In the genomic region with DNA sequence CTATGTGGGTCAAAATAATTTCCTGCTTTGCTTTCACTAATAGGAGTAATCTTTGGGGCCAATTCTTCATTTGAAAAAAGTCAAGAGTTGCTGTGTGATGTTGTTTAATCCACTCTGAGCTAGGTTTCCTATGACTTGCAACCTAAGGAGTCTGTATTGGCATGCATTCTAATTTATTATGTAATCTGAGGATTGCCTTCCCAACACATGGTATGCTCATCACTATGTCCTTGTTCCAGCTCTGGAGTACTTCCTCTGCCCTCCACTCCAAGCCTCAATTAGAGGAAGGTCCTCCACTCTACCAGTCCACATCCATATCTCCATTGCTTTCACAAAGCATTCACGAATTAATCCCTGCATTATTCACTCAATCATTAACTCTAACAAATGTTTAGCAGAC, we compare ENCODE assay signal across 21 cellular contexts. TPM values are rescaled to one million over a fixed set of nuclear protein-coding genes. Genes with fewer than 3 reads are reported as not detected.
DNase-seq lines count a peak whose midpoint lies in the region; ATAC-seq and TF ChIP-seq lines count a peak whose summit lies in the region.
"Had no signal": no experiment of that assay in that cellular context is flagged by ENCODE, and none has a peak within 500 bp of the region (broad histone marks: within the 10 kb centered on the region; RNA-seq: fewer than 3 reads in every experiment).

No MANE protein-coding gene starts in this region.

- no peaks in the 10 kb centered on the region for H3K27me3 ChIP-seq in gastroesophageal sphincter
- H3K27me3 ChIP-seq: MG63, SJSA1 had no signal

- BruUV-seq in Calu3 (replicated peaks; lab: Mats Ljungman, UMichigan) = no TSS peak

- H3K36me3 Mint-ChIP-seq in Calu3 (ENCODE audit: insufficient read depth, unreplicated experiment) (peaks cover 4% of the 10 kb centered on the region), activated B cell treated with CpG ODN at 0.5 μM for 24 hours (ENCODE audit: low read depth) (peaks cover 7% of the 10 kb centered on the region)

- no peaks in the 10 kb centered on the region for H3K9me3 ChIP-seq in gastroesophageal sphincter
- H3K9me3 ChIP-seq: MG63, SJSA1 had no signal

- H3K4me1 Mint-ChIP-seq in Calu3 (ENCODE audit: low read depth, unreplicated experiment) = peaks cover 38% of the 10 kb centered on the region
- H3K4me1 Mint-ChIP-seq in activated B cell treated with CpG ODN at 0.5 μM for 24 hours = peaks cover 73% of the 10 kb centered on the region

- H3K27ac Mint-ChIP-seq in Calu3 (ENCODE audit: unreplicated experiment) = peak overlapping the region; percentile 20
- H3K27ac Mint-ChIP-seq in activated B cell treated with CpG ODN at 0.5 μM for 24 hours = peak overlapping the region; percentile 30
- H3K27ac Mint-ChIP-seq: CD4-positive, alpha-beta T cell had no signal

- no peak for ATAC-seq in activated B cell treated with CpG ODN at 0.5 μM for 24 hours (ENCODE audit: low read depth)
- ATAC-seq in gastroesophageal sphincter = peak; percentile 43

- TF ChIP-seq CTCF in 22Rv1 (IDR thresholded peaks at IDR 0.05) (no peak), Calu3 (IDR thresholded peaks at IDR 0.05; ENCODE audit: unreplicated experiment) (no peak), activated B cell treated with CpG ODN at 0.5 μM for 24 hours (IDR thresholded peaks at IDR 0.05) (no peak), gastroesophageal sphincter (IDR thresholded peaks at IDR 0.05) (no peak)

- intact Hi-C loops in Calu3 (cut with micrococcal nuclease; ENCODE audit: unreplicated experiment) = no loop called here
- intact Hi-C loops in activated B cell treated with CpG ODN at 0.5 μM for 24 hours (cut with micrococcal nuclease) = loop anchor here (2.0 kb wide), 2 partner anchors 14 kb away; no protein-coding TSS in a partner anchor

- no peak for TF ChIP-seq POLR2A in gastroesophageal sphincter (IDR thresholded peaks at IDR 0.05)

- no peak overlapping the region for H3K4me3 Mint-ChIP-seq in Calu3 (ENCODE audit: low read depth, unreplicated experiment)
- no peak overlapping the region for H3K4me3 Mint-ChIP-seq in activated B cell treated with CpG ODN at 0.5 μM for 24 hours
- H3K4me3 Mint-ChIP-seq: CD4-positive, alpha-beta T cell; H9 had no signal

- CTCF ChIA-PET in Calu3 (lab: Charles Lee) = no interaction called here
- CTCF ChIA-PET in activated B cell treated with CpG ODN at 0.5 μM for 24 hours (lab: Charles Lee) = no interaction called here

- no peaks in the 10 kb centered on the region for H3K9me3 Mint-ChIP-seq in Calu3 (ENCODE audit: low read depth, unreplicated experiment)
- H3K9me3 Mint-ChIP-seq in activated B cell treated with CpG ODN at 0.5 μM for 24 hours = no peaks in the 10 kb centered on the region
- H3K9me3 Mint-ChIP-seq: CD4-positive, alpha-beta T cell; H9 had no signal

- 33 to 60% methylated on average over 1 of the region's 1 CpG for WGBS in gastroesophageal sphincter (ENCODE audit: low coverage in 1 of 2), 2 donors

- H3K4me3 ChIP-seq in gastroesophageal sphincter = no peak overlapping the region
- H3K4me3 ChIP-seq: MG63, SJSA1 had no signal

- peak overlapping the region; percentile 97 for H3K27ac ChIP-seq in 22Rv1
- H3K27ac ChIP-seq in gastroesophageal sphincter = no peak overlapping the region
- H3K27ac ChIP-seq: SJSA1 had no signal

- DNase-seq in Calu3 = no peak
- DNase-seq in activated B cell treated with CpG ODN at 0.5 μM for 24 hours = no peak
- DNase-seq in stimulated activated CD4-positive, alpha-beta T cell treated with anti-CD3 and anti-CD28 coated beads, Interleukin-1b, Interleukin-23, amount 100 ng/mL, for 48 hours = no peak
- no peak for DNase-seq in COLO668 (lab: John Stamatoyannopoulos, UW; ENCODE audit: unreplicated experiment)
- DNase-seq in foreskin melanocyte = no peak
- no peak for DNase-seq in NCI-H526 treated with DMSO at 0.1 percent for 48 hours (lab: John Stamatoyannopoulos, UW)
- DNase-seq: AML-193; CD4-positive, alpha-beta T cell; DMS79; H9; MG63; NCI-H1092 treated with DMSO at 0.1 percent for 48 hours; NCI-H1694; NCI-H2171; NCI-H446 treated with DMSO at 0.1 percent for 48 hours; NCI-H748 treated with DMSO at 0.1 percent for 48 hours; RPMI8226; SW 1271 had no signal

- H3K4me1 ChIP-seq in gastroesophageal sphincter = peaks cover 0 to 53% (median 8%) of the 10 kb centered on the region in 3 donors
- H3K4me1 ChIP-seq: SJSA1 had no signal

- H3K27me3 Mint-ChIP-seq in Calu3 (ENCODE audit: unreplicated experiment) = no peaks in the 10 kb centered on the region
- H3K27me3 Mint-ChIP-seq in activated B cell treated with CpG ODN at 0.5 μM for 24 hours = no peaks in the 10 kb centered on the region
- H3K27me3 Mint-ChIP-seq: CD4-positive, alpha-beta T cell had no signal

- POLR2A ChIA-PET in activated B cell treated with CpG ODN at 0.5 μM for 24 hours (lab: Charles Lee) = interaction anchor here (0.5 to 0.6 kb wide), 2 partner anchors 39 to 155 kb away, joined by 3 to 8 read pairs; no protein-coding TSS in a partner anchor

- H3K36me3 ChIP-seq in gastroesophageal sphincter = no peaks in the 10 kb centered on the region
- H3K36me3 ChIP-seq: MG63, SJSA1 had no signal

- TF ChIP-seq EP300 in gastroesophageal sphincter (IDR thresholded peaks at IDR 0.05) = no peak

RNA-seq across cellular contexts. Expression of a gene that starts 56.1 kb away (rescaled TPM):
- total RNA-seq in Calu3 (2022) = 33.2 and 33.7 TPM in 2 replicates
- 72.8 and 78.8 TPM in 2 replicates for total RNA-seq in activated B cell treated with CpG ODN at 0.5 μM for 24 hours
- total RNA-seq in gastroesophageal sphincter = 10 to 100 TPM; 21.1 to 29.2 (median 24.8) TPM
